ENCODE assay signal across 18 cellular contexts in genomic region chr10:11881028-11881476, GRCh38.
"Had no signal": no experiment of that assay in that cellular context is flagged by ENCODE, and none has a peak within 500 bp of the region (broad histone marks: within the 10 kb centered on the region; RNA-seq: fewer than 3 reads in every experiment).

No MANE protein-coding gene starts in this region.

- H3K9me3 Mint-ChIP-seq: activated B cell treated with CpG ODN at 0.5 μM for 24 hours; activated CD4-positive, alpha-beta T cell treated with anti-CD3 and anti-CD28 coated beads, Interleukin-2, amount 10 ng/mL, durations not matched to agents 7 days and 5 days; nephron; T-helper 1 cell treated with Interleukin-12 subunit alpha and Interleukin-12 subunit beta and Interleukin-4 antibody, amounts not matched to agents 30 μg/mL and 1 μg/mL, for 36 hours; type B pancreatic cell had no signal

- H3K27ac ChIP-seq: gastrocnemius medialis, heart right ventricle, left ventricle myocardium inferior, ovary, sigmoid colon had no signal

- H3K36me3 ChIP-seq: gastrocnemius medialis, heart right ventricle, left ventricle myocardium inferior, ovary, sigmoid colon had no signal

- ATAC-seq: gastrocnemius medialis, heart right ventricle had no signal

- H3K4me3 Mint-ChIP-seq: activated B cell treated with CpG ODN at 0.5 μM for 24 hours; activated CD4-positive, alpha-beta T cell treated with anti-CD3 and anti-CD28 coated beads, Interleukin-2, amount 10 ng/mL, durations not matched to agents 7 days and 5 days; nephron; T-helper 1 cell treated with Interleukin-12 subunit alpha and Interleukin-12 subunit beta and Interleukin-4 antibody, amounts not matched to agents 30 μg/mL and 1 μg/mL, for 36 hours had no signal

- H3K27me3 Mint-ChIP-seq: activated CD4-positive, alpha-beta T cell treated with anti-CD3 and anti-CD28 coated beads, Interleukin-2, amount 10 ng/mL, durations not matched to agents 7 days and 5 days; type B pancreatic cell had no signal

- DNase-seq: activated B cell treated with CpG ODN at 0.5 μM for 24 hours; activated CD4-positive, alpha-beta T cell treated with anti-CD3 and anti-CD28 coated beads, Interleukin-2, amount 10 ng/mL, durations not matched to agents 7 days and 5 days; activated CD8-positive, alpha-beta memory T cell treated with anti-CD3 and anti-CD28 coated beads for 24 hours; activated naive CD4-positive, alpha-beta T cell treated with anti-CD3 and anti-CD28 coated beads, Interleukin-2, amount 50 U/mL, for 16 hours; amniotic stem cell; gastrocnemius medialis; heart right ventricle; left ventricle myocardium inferior; mesenchymal stem cell; ovary; sigmoid colon; stimulated activated CD4-positive, alpha-beta T cell treated with anti-CD3 and anti-CD28 coated beads, Interleukin-12 subunit alpha, Interleukin-12 subunit beta, amount 100 ng/mL, for 4 hours; stimulated activated CD4-positive, alpha-beta T cell treated with anti-CD3 and anti-CD28 coated beads, Interleukin-2, amount 100 ng/mL, for 48 hours; stimulated activated naive CD4-positive, alpha-beta T cell treated with Interleukin-2 at 50 U/mL for 16 hours had no signal

- FAIRE-seq: kidney had no signal

- H3K36me3 Mint-ChIP-seq: type B pancreatic cell had no signal

- H3K4me3 ChIP-seq: gastrocnemius medialis, heart right ventricle, left ventricle myocardium inferior, ovary, sigmoid colon had no signal

- H3K9me3 ChIP-seq: gastrocnemius medialis, heart right ventricle, left ventricle myocardium inferior, ovary, sigmoid colon had no signal

- H3K27ac Mint-ChIP-seq: activated B cell treated with CpG ODN at 0.5 μM for 24 hours; activated CD4-positive, alpha-beta T cell treated with anti-CD3 and anti-CD28 coated beads, Interleukin-2, amount 10 ng/mL, durations not matched to agents 7 days and 5 days; T-helper 1 cell treated with Interleukin-12 subunit alpha and Interleukin-12 subunit beta and Interleukin-4 antibody, amounts not matched to agents 30 μg/mL and 1 μg/mL, for 36 hours had no signal

- H3K27me3 ChIP-seq: gastrocnemius medialis, heart right ventricle, ovary, sigmoid colon had no signal
